1 cellular context compared by ENCODE assay signal in the genomic region with DNA sequence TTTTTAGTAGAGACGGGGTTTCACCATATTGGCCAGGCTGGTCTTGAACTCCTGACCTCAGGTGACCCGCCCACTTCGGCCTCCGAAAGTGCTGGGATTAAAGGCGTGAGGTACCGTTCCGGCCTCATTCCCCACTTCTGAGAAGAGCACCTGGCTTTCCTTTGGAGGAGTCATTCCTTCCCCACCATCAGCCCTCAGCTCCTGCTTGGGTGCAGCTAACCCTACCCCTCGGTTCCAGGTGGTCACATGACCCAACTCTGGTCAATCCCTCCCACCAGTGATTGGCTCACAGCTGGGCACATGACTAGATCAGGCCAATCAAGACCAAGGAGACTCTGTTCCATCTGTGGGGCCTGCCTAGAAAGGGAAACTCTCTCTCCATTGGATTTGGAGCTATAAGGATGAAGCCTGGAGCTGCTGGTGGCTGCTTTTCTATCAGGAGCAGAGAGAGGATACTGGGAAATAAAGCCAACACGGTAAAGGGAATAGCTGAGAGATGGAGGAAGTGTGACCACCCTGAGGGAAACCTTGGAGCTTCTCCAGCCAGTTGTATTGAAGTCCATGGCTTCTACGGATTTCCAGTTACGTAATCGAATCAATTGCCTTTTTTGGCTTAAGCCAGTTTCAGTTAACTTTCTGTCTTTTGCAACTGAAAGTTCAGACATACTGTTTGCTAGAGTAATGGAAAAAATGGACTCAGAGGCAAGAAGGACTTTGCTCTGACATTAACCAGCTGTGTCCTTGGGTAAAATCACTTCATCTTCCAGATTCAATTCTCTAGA.
TF ChIP-seq lines count a peak whose summit lies in the region.

No MANE protein-coding gene starts in this region.

TF ChIP-seq in HepG2, 621 proteins besides CTCF, POLR2A, EP300 and RAD21 (continued from another document and continues in another):
- TF ChIP-seq, protein P1, sequence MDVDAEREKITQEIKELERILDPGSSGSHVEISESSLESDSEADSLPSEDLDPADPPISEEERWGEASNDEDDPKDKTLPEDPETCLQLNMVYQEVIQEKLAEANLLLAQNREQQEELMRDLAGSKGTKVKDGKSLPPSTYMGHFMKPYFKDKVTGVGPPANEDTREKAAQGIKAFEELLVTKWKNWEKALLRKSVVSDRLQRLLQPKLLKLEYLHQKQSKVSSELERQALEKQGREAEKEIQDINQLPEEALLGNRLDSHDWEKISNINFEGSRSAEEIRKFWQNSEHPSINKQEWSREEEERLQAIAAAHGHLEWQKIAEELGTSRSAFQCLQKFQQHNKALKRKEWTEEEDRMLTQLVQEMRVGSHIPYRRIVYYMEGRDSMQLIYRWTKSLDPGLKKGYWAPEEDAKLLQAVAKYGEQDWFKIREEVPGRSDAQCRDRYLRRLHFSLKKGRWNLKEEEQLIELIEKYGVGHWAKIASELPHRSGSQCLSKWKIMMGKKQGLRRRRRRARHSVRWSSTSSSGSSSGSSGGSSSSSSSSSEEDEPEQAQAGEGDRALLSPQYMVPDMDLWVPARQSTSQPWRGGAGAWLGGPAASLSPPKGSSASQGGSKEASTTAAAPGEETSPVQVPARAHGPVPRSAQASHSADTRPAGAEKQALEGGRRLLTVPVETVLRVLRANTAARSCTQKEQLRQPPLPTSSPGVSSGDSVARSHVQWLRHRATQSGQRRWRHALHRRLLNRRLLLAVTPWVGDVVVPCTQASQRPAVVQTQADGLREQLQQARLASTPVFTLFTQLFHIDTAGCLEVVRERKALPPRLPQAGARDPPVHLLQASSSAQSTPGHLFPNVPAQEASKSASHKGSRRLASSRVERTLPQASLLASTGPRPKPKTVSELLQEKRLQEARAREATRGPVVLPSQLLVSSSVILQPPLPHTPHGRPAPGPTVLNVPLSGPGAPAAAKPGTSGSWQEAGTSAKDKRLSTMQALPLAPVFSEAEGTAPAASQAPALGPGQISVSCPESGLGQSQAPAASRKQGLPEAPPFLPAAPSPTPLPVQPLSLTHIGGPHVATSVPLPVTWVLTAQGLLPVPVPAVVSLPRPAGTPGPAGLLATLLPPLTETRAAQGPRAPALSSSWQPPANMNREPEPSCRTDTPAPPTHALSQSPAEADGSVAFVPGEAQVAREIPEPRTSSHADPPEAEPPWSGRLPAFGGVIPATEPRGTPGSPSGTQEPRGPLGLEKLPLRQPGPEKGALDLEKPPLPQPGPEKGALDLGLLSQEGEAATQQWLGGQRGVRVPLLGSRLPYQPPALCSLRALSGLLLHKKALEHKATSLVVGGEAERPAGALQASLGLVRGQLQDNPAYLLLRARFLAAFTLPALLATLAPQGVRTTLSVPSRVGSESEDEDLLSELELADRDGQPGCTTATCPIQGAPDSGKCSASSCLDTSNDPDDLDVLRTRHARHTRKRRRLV (CRISPR knock-in tag; IDR thresholded peaks at IDR 0.05): 0 out of 2 replicates have a peak, but pooled peaks have one; percentile 37
- peak; percentile 29; the same call in 1 of the 2 replicates for TF ChIP-seq BCL6 (CRISPR knock-in tag; IDR thresholded peaks at IDR 0.05)
- TF ChIP-seq, protein P2, sequence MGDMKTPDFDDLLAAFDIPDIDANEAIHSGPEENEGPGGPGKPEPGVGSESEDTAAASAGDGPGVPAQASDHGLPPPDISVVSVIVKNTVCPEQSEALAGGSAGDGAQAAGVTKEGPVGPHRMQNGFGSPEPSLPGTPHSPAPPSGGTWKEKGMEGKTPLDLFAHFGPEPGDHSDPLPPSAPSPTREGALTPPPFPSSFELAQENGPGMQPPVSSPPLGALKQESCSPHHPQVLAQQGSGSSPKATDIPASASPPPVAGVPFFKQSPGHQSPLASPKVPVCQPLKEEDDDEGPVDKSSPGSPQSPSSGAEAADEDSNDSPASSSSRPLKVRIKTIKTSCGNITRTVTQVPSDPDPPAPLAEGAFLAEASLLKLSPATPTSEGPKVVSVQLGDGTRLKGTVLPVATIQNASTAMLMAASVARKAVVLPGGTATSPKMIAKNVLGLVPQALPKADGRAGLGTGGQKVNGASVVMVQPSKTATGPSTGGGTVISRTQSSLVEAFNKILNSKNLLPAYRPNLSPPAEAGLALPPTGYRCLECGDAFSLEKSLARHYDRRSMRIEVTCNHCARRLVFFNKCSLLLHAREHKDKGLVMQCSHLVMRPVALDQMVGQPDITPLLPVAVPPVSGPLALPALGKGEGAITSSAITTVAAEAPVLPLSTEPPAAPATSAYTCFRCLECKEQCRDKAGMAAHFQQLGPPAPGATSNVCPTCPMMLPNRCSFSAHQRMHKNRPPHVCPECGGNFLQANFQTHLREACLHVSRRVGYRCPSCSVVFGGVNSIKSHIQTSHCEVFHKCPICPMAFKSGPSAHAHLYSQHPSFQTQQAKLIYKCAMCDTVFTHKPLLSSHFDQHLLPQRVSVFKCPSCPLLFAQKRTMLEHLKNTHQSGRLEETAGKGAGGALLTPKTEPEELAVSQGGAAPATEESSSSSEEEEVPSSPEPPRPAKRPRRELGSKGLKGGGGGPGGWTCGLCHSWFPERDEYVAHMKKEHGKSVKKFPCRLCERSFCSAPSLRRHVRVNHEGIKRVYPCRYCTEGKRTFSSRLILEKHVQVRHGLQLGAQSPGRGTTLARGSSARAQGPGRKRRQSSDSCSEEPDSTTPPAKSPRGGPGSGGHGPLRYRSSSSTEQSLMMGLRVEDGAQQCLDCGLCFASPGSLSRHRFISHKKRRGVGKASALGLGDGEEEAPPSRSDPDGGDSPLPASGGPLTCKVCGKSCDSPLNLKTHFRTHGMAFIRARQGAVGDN (CRISPR knock-in tag; IDR thresholded peaks at IDR 0.05): peak; percentile 57
- peak; percentile 85 for TF ChIP-seq CEBPB (IDR thresholded peaks at IDR 0.05; ENCODE audit: borderline replicate concordance, low read depth, low read length)
- TF ChIP-seq ESRRA (CRISPR knock-in tag; IDR thresholded peaks at IDR 0.05; ENCODE audit: low read depth): peak; percentile 60; the same call in 1 of the 2 replicates
- TF ChIP-seq MIER2 (CRISPR knock-in tag; IDR thresholded peaks at IDR 0.05): 0 out of 2 replicates have a peak, but pooled peaks have one; percentile 29
- no peak for TF ChIP-seq NR2F1 (CRISPR knock-in tag; IDR thresholded peaks at IDR 0.05)
- no peak for TF ChIP-seq RBFOX2 (IDR thresholded peaks at IDR 0.05; ENCODE audit: low read depth, low read length)
- TF ChIP-seq NFIC (IDR thresholded peaks at IDR 0.05; ENCODE audit: low read length): 0 out of 2 replicates have a peak, but pooled peaks have one; percentile 21
- peak in 1 of 2 experiments; percentile 21; a peak in 1 of 4 replicates for TF ChIP-seq KLF16 (CRISPR knock-in tag; IDR thresholded peaks at IDR 0.05)
- TF ChIP-seq, protein P3, sequence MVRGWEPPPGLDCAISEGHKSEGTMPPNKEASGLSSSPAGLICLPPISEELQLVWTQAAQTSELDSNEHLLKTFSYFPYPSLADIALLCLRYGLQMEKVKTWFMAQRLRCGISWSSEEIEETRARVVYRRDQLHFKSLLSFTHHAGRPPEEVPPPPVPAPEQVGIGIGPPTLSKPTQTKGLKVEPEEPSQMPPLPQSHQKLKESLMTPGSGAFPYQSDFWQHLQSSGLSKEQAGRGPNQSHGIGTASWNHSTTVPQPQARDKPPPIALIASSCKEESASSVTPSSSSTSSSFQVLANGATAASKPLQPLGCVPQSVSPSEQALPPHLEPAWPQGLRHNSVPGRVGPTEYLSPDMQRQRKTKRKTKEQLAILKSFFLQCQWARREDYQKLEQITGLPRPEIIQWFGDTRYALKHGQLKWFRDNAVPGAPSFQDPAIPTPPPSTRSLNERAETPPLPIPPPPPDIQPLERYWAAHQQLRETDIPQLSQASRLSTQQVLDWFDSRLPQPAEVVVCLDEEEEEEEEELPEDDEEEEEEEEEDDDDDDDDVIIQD (CRISPR knock-in tag; IDR thresholded peaks at IDR 0.05; ENCODE audit: low read depth): peak; percentile 55
- TF ChIP-seq ZKSCAN8 (CRISPR knock-in tag; IDR thresholded peaks at IDR 0.05; ENCODE audit: borderline replicate concordance): 0 out of 2 replicates have a peak, but pooled peaks have one; percentile 15
- TF ChIP-seq, protein P4, sequence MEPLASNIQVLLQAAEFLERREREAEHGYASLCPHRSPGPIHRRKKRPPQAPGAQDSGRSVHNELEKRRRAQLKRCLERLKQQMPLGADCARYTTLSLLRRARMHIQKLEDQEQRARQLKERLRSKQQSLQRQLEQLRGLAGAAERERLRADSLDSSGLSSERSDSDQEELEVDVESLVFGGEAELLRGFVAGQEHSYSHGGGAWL (CRISPR knock-in tag; IDR thresholded peaks at IDR 0.05): no peak
- TF ChIP-seq ZNF782 (CRISPR knock-in tag; IDR thresholded peaks at IDR 0.05; ENCODE audit: borderline replicate concordance): no peak
- TF ChIP-seq, protein P5, sequence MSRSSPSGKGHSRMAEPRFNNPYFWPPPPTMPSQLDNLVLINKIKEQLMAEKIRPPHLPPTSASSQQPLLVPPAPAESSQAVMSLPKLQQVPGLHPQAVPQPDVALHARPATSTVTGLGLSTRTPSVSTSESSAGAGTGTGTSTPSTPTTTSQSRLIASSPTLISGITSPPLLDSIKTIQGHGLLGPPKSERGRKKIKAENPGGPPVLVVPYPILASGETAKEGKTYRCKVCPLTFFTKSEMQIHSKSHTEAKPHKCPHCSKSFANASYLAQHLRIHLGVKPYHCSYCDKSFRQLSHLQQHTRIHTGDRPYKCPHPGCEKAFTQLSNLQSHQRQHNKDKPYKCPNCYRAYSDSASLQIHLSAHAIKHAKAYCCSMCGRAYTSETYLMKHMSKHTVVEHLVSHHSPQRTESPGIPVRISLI (CRISPR knock-in tag; IDR thresholded peaks at IDR 0.05; ENCODE audit: borderline replicate concordance): no peak
- TF ChIP-seq ZSCAN20 (CRISPR knock-in tag; IDR thresholded peaks at IDR 0.05; ENCODE audit: borderline replicate concordance): peak; percentile 75
- TF ChIP-seq ZNF792 (CRISPR knock-in tag; IDR thresholded peaks at IDR 0.05): peak; percentile 34; the same call in 1 of the 2 replicates
- no peak; the same call in 1 of the 2 replicates for TF ChIP-seq HNF4G (IDR thresholded peaks at IDR 0.05; ENCODE audit: borderline replicate concordance, low read depth, low read length)
- 0 out of 2 replicates have a peak, but pooled peaks have one; percentile 41 for TF ChIP-seq HNF4G (CRISPR knock-in tag; IDR thresholded peaks at IDR 0.05; ENCODE audit: borderline replicate concordance, low read depth)
- 0 out of 2 replicates have a peak, but pooled peaks have one; percentile 28 for TF ChIP-seq ZNF614 (CRISPR knock-in tag; IDR thresholded peaks at IDR 0.05; ENCODE audit: borderline replicate concordance)
- TF ChIP-seq ZBTB1 (CRISPR knock-in tag; IDR thresholded peaks at IDR 0.05; ENCODE audit: borderline replicate concordance): no peak
- TF ChIP-seq, protein P6, sequence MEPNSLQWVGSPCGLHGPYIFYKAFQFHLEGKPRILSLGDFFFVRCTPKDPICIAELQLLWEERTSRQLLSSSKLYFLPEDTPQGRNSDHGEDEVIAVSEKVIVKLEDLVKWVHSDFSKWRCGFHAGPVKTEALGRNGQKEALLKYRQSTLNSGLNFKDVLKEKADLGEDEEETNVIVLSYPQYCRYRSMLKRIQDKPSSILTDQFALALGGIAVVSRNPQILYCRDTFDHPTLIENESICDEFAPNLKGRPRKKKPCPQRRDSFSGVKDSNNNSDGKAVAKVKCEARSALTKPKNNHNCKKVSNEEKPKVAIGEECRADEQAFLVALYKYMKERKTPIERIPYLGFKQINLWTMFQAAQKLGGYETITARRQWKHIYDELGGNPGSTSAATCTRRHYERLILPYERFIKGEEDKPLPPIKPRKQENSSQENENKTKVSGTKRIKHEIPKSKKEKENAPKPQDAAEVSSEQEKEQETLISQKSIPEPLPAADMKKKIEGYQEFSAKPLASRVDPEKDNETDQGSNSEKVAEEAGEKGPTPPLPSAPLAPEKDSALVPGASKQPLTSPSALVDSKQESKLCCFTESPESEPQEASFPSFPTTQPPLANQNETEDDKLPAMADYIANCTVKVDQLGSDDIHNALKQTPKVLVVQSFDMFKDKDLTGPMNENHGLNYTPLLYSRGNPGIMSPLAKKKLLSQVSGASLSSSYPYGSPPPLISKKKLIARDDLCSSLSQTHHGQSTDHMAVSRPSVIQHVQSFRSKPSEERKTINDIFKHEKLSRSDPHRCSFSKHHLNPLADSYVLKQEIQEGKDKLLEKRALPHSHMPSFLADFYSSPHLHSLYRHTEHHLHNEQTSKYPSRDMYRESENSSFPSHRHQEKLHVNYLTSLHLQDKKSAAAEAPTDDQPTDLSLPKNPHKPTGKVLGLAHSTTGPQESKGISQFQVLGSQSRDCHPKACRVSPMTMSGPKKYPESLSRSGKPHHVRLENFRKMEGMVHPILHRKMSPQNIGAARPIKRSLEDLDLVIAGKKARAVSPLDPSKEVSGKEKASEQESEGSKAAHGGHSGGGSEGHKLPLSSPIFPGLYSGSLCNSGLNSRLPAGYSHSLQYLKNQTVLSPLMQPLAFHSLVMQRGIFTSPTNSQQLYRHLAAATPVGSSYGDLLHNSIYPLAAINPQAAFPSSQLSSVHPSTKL (CRISPR knock-in tag; IDR thresholded peaks at IDR 0.05): peak; percentile 54
- TF ChIP-seq FOXA3 (CRISPR knock-in tag; IDR thresholded peaks at IDR 0.05): peak; percentile 15; the same call in 1 of the 2 replicates
- no peak for TF ChIP-seq MXI1 (IDR thresholded peaks at IDR 0.05; ENCODE audit: borderline replicate concordance, low read depth, low read length)
- no peak for TF ChIP-seq NFATC3 (CRISPR knock-in tag; IDR thresholded peaks at IDR 0.05)
- TF ChIP-seq ZNF652 (CRISPR knock-in tag; IDR thresholded peaks at IDR 0.05; ENCODE audit: borderline replicate concordance, low read depth): peak; percentile 63; the same call in 1 of the 2 replicates
- 0 out of 2 replicates have a peak, but pooled peaks have one; percentile 13 for TF ChIP-seq HOXA3 (CRISPR knock-in tag; IDR thresholded peaks at IDR 0.05)
- TF ChIP-seq EHMT2 (IDR thresholded peaks at IDR 0.05; ENCODE audit: borderline replicate concordance, low read depth, low read length): peak; percentile 86; the same call in 1 of the 2 replicates
- peak; percentile 60; the same call in 1 of the 2 replicates for TF ChIP-seq CHD4 (IDR thresholded peaks at IDR 0.05; ENCODE audit: borderline replicate concordance, low read length)
- peak; percentile 43; the same call in 1 of the 2 replicates for TF ChIP-seq HMG20A (CRISPR knock-in tag; IDR thresholded peaks at IDR 0.05; ENCODE audit: borderline replicate concordance)
- TF ChIP-seq SOX6 (IDR thresholded peaks at IDR 0.05): no peak
- peak; percentile 75 for TF ChIP-seq SOX6 (CRISPR knock-in tag; IDR thresholded peaks at IDR 0.05)
- TF ChIP-seq ZNF547 (CRISPR knock-in tag; IDR thresholded peaks at IDR 0.05): peak; percentile 66; the same call in 1 of the 2 replicates
- no peak for TF ChIP-seq GZF1 (CRISPR knock-in tag; IDR thresholded peaks at IDR 0.05)
- TF ChIP-seq ELF3 (CRISPR knock-in tag; IDR thresholded peaks at IDR 0.05): peak; percentile 19; the same call in 1 of the 2 replicates
- TF ChIP-seq, protein P7, sequence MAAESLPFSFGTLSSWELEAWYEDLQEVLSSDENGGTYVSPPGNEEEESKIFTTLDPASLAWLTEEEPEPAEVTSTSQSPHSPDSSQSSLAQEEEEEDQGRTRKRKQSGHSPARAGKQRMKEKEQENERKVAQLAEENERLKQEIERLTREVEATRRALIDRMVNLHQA (CRISPR knock-in tag; IDR thresholded peaks at IDR 0.05): no peak
- peak; percentile 74 for TF ChIP-seq RAD51 (IDR thresholded peaks at IDR 0.05; ENCODE audit: borderline replicate concordance)
